8 cellular contexts compared by ENCODE assay signal in genomic region chr19:32691952-32692726, GRCh38. TPM values are rescaled to one million over a fixed set of nuclear protein-coding genes. Genes with fewer than 3 reads are reported as not detected.
DNase-seq lines count a peak whose midpoint lies in the region; ATAC-seq, FAIRE-seq and TF ChIP-seq lines count a peak whose summit lies in the region.

No MANE protein-coding gene starts in this region.

- TF ChIP-seq RAD21 in HepG2 (CRISPR knock-in tag; IDR thresholded peaks at IDR 0.05): peak; percentile 35; the same call in 1 of the 2 replicates

- peaks cover 37% of the 10 kb centered on the region for H3K36me3 Mint-ChIP-seq in activated CD4-positive, alpha-beta T cell treated with anti-CD3 and anti-CD28 coated beads for 36 hours (ENCODE audit: low read depth)

- POLR2A ChIA-PET in activated CD4-positive, alpha-beta T cell treated with anti-CD3 and anti-CD28 coated beads for 36 hours (lab: Charles Lee): interaction anchor here (0.7 to 1.0 kb wide), 2 partner anchors 9 to 36 kb away, joined by 3 to 4 read pairs; no protein-coding TSS in a partner anchor
- POLR2A ChIA-PET in HepG2 (lab: Yijun Ruan, JAX): interaction anchor here (1.0 to 1.9 kb wide), 5 partner anchors 8 to 22 kb away, joined by 3 to 21 read pairs (median 7); partner anchors contain the start of genes ANKRD27 and RGS9BP

- peak overlapping the region; percentile 92 for H3K4me2 ChIP-seq in Loucy (ENCODE audit: low read depth, low read length, poor library complexity, severe bottlenecking)
- peak overlapping the region; percentile 91 for H3K4me2 ChIP-seq in HepG2 (ENCODE audit: low read depth, low read length)

- H3K9me2 ChIP-seq in Loucy (replicated peaks; ENCODE audit: low read depth, low read length): no peaks in the 10 kb centered on the region

- TSS peak; percentile 48 for BruUV-seq in HepG2 (replicated peaks; lab: Mats Ljungman, UMichigan)

- TF ChIP-seq CTCF in Loucy (conservative IDR thresholded peaks at IDR 0.05; ENCODE audit: low read length) (no peak), dorsolateral prefrontal cortex (IDR thresholded peaks at IDR 0.05 in 54 of 56, conservative IDR thresholded peaks at IDR 0.05 in 2 of 56; ENCODE audit: low read depth in 1 of 56, partially characterized antibody in 56 of 56) (peak in 1 of 56 donors; percentile 4), HepG2 (CRISPR knock-in tag; IDR thresholded peaks at IDR 0.05) (no peak)

- in situ Hi-C loops in HepG2 (cut with HindIII; ENCODE audit: extremely low pct_ligation_motif_present, low pct_unique_long_range_greater_than_20kb): loop anchor here (10.0 to 25.0 kb wide), 2 partner anchors 283 to 445 kb away; partner anchors contain the start of genes CEP89, FAAP24 and WDR88

- peak; percentile 49 for ATAC-seq in activated CD4-positive, alpha-beta T cell treated with anti-CD3 and anti-CD28 coated beads for 36 hours
- ATAC-seq in HepG2: peak; percentile 62

- H3K4me1 ChIP-seq in Loucy (ENCODE audit: insufficient read depth, low read length, poor library complexity, severe bottlenecking) (peaks cover 39% of the 10 kb centered on the region), HepG2 (ENCODE audit: insufficient read depth, low read length) (peaks cover 65% of the 10 kb centered on the region)

- no peaks in the 10 kb centered on the region for H3K36me3 ChIP-seq in H7 (replicated peaks; ENCODE audit: control insufficient read depth, insufficient read depth, low read length)
- no peaks in the 10 kb centered on the region for H3K36me3 ChIP-seq in Loucy (ENCODE audit: insufficient read depth, low read length)
- no peaks in the 10 kb centered on the region for H3K36me3 ChIP-seq in HepG2 (replicated peaks in 1 of 2; ENCODE audit: control insufficient read depth in 1 of 2, insufficient read depth in 2 of 2, low read length in 2 of 2)

- peak overlapping the region; percentile 91 for H3K27ac Mint-ChIP-seq in activated CD4-positive, alpha-beta T cell treated with anti-CD3 and anti-CD28 coated beads for 36 hours

- H3K9me3 Mint-ChIP-seq in activated CD4-positive, alpha-beta T cell treated with anti-CD3 and anti-CD28 coated beads for 36 hours (ENCODE audit: low read depth): peaks cover 5% of the 10 kb centered on the region

- H3K27ac ChIP-seq in dorsolateral prefrontal cortex (peak overlapping the region in 55 of 59 donors; percentile 26 to 92 (median 78)), HepG2 (ENCODE audit: extremely low read length, insufficient read depth, low read length) (peak overlapping the region; percentile 24)

- H4K20me1 ChIP-seq in Loucy (ENCODE audit: insufficient read depth, low read length, poor library complexity, severe bottlenecking) (peaks cover 39% of the 10 kb centered on the region), HepG2 (ENCODE audit: insufficient read depth, low read length) (no peaks in the 10 kb centered on the region)

- H3K4me3 ChIP-seq in H7 (ENCODE audit: insufficient read depth, low read depth, low read length) (peak overlapping the region; percentile 45), Loucy (ENCODE audit: low read length, poor library complexity, severe bottlenecking) (peak overlapping the region; percentile 100), dorsolateral prefrontal cortex (peak overlapping the region; percentile 58 to 94 (median 80)), HepG2 (replicated peaks in 1 of 3; ENCODE audit: insufficient read depth in 1 of 3, low read depth in 2 of 3, low read length in 3 of 3) (peak overlapping the region; percentile 54 to 75 (median 59); a peak in 5 of 6 replicates)

- intact Hi-C loops in activated CD4-positive, alpha-beta T cell treated with anti-CD3 and anti-CD28 coated beads for 36 hours (cut with DNase I, micrococcal nuclease): loop anchor here (1.0 to 5.0 kb wide), 13 partner anchors 17 to 1480 kb away; partner anchors contain the start of genes ANKRD27 (in 2 of the 2), FAAP24 (in 2 of the 2), RGS9BP (in 2 of the 2) and CEBPG (in 1 of the 2)
- intact Hi-C loops in dorsolateral prefrontal cortex (cut with DNase I): loop anchor here (2.0 to 5.0 kb wide), 3 partner anchors 15 to 390 kb away; partner anchors contain the start of genes ANKRD27 (in 1 of the 2), GPATCH1 (in 1 of the 2) and RGS9BP (in 1 of the 2)
- intact Hi-C loops in HepG2 (cut with micrococcal nuclease; ENCODE audit: unreplicated experiment): loop anchor here (5.0 kb wide), 1 partner anchor 285 kb away; no protein-coding TSS in a partner anchor

- no peak for TF ChIP-seq POLR2A in HepG2 (IDR thresholded peaks at IDR 0.05; ENCODE audit: insufficient read depth in 1 of 2, low read depth in 2 of 2, low read length in 2 of 2)

- 100% methylated on average over 8 of the region's 93 CpGs for WGBS in HepG2 (ENCODE audit: low lambda C conversion rate)

- FAIRE-seq in HepG2 (lab: Jason Lieb, UNC): no peak

- CTCF ChIA-PET in activated CD4-positive, alpha-beta T cell treated with anti-CD3 and anti-CD28 coated beads for 36 hours (lab: Charles Lee): interaction anchor here (0.8 to 1.2 kb wide), 4 partner anchors 15 to 296 kb away, joined by 3 to 4 read pairs (median 3); partner anchors contain the start of gene RGS9BP
- CTCF ChIA-PET in HepG2 (lab: Yijun Ruan, JAX; ENCODE audit: low intra/inter-chr PET ratio, low total read pairs): no interaction called here

- H3K79me2 ChIP-seq in Loucy (ENCODE audit: insufficient read depth, low read length) (peaks cover 63% of the 10 kb centered on the region), HepG2 (ENCODE audit: insufficient read depth, low read length) (peaks cover 11% of the 10 kb centered on the region)

- H3K4me3 Mint-ChIP-seq in activated CD4-positive, alpha-beta T cell treated with anti-CD3 and anti-CD28 coated beads for 36 hours: peak overlapping the region; percentile 83

- no peaks in the 10 kb centered on the region for H3K9me3 ChIP-seq in Loucy (ENCODE audit: insufficient read depth, low read depth, low read length)
- H3K9me3 ChIP-seq in HepG2 (ENCODE audit: low read length): no peaks in the 10 kb centered on the region

- H2AFZ ChIP-seq in Loucy (ENCODE audit: low read length) (peak overlapping the region; percentile 94), HepG2 (ENCODE audit: low read length) (no peak overlapping the region)

- H3K27me3 ChIP-seq in H7 (ENCODE audit: control insufficient read depth, insufficient read depth, low read length) (peaks cover 16% of the 10 kb centered on the region), Loucy (ENCODE audit: insufficient read depth, low read length, poor library complexity, severe bottlenecking) (no peaks in the 10 kb centered on the region), dorsolateral prefrontal cortex (no peaks in the 10 kb centered on the region), HepG2 (ENCODE audit: control insufficient read depth in 1 of 2, insufficient read depth in 2 of 2, low read length in 2 of 2) (no peaks in the 10 kb centered on the region)

- no peaks in the 10 kb centered on the region for H3K27me3 Mint-ChIP-seq in activated CD4-positive, alpha-beta T cell treated with anti-CD3 and anti-CD28 coated beads for 36 hours

- DNase-seq in NCI-H146 (lab: John Stamatoyannopoulos, UW) (peak; percentile 76), NCI-H146 treated with DMSO at 0.1 percent for 48 hours (lab: John Stamatoyannopoulos, UW; ENCODE audit: unreplicated experiment) (no peak), H7 (peak; percentile 84), dorsolateral prefrontal cortex (peak in 8 of 10 donors; percentile 41 to 80 (median 66)), HepG2 (ENCODE audit: low spot score) (no peak)
- DNase-seq in activated CD4-positive, alpha-beta T cell treated with anti-CD3 and anti-CD28 coated beads for 36 hours: peak; percentile 79
- DNase-seq in stimulated activated CD4-positive, alpha-beta T cell treated with anti-CD3 and anti-CD28 coated beads, Interleukin-4, amount 100 ng/mL, for 24 hours: peak; percentile 61

- TF ChIP-seq EP300 in HepG2 (IDR thresholded peaks at IDR 0.05; ENCODE audit: low read depth in 2 of 2, low read length in 2 of 2): no peak
- no peak for TF ChIP-seq EP300 in HepG2 (CRISPR knock-in tag; IDR thresholded peaks at IDR 0.05; ENCODE audit: borderline replicate concordance)

- H3F3A ChIP-seq in Loucy (ENCODE audit: low read depth): no peaks in the 10 kb centered on the region

- H3K4me1 Mint-ChIP-seq in activated CD4-positive, alpha-beta T cell treated with anti-CD3 and anti-CD28 coated beads for 36 hours: peaks cover 60% of the 10 kb centered on the region

- peak overlapping the region; percentile 97 for H3K9ac ChIP-seq in Loucy (ENCODE audit: low read depth, low read length, poor library complexity, severe bottlenecking)
- peak overlapping the region; percentile 79 for H3K9ac ChIP-seq in HepG2 (ENCODE audit: insufficient read depth, low read depth, low read length)

RNA-seq across cellular contexts. Expression of gene NUDT19, which starts 0.5 kb away (rescaled TPM):
- 1.3 and 3.2 TPM in 2 replicates for total RNA-seq in H7 (2014; rRNA removed; shearing (Covaris generic))
- total RNA-seq in activated CD4-positive, alpha-beta T cell treated with anti-CD3 and anti-CD28 coated beads for 36 hours: 10 to 100 TPM; 14.7 to 17.7 TPM
- total RNA-seq in dorsolateral prefrontal cortex (1 to 10 TPM; 4.0 to 9.7 (median 6.3) TPM), HepG2 (2016; rRNA removed; fragmentation: Illumina TruSeq; extraction: Trizol) (3.6 and 3.9 TPM in 2 replicates)
- total RNA-seq in HepG2 (2016; cell fraction: cytosol; rRNA removed; fragmentation: Illumina TruSeq; extraction: Trizol; ENCODE audit: low read depth): 0.51 and 0.53 TPM in 2 replicates
- total RNA-seq in HepG2 (2016; cell fraction: insoluble cytoplasmic fraction; rRNA removed; fragmentation: Illumina TruSeq; extraction: Trizol): 2.7 and 3.3 TPM in 2 replicates
- 2.2 and 2.4 TPM in 2 replicates for total RNA-seq in HepG2 (2016; cell fraction: membrane; rRNA removed; fragmentation: Illumina TruSeq; extraction: Trizol)
- total RNA-seq in HepG2 (2016; cell fraction: nucleus; rRNA removed; fragmentation: Illumina TruSeq; extraction: Trizol): 2.1 and 2.5 TPM in 2 replicates
- polyA plus RNA-seq in HepG2 (2011; rRNA removed): 2.9 and 3.1 TPM in 2 replicates
- polyA plus RNA-seq in HepG2 (2011; cell fraction: cytosol; rRNA removed): 1.7 and 2.2 TPM in 2 replicates
- polyA plus RNA-seq in HepG2 (2011; cell fraction: nucleus; rRNA removed): 1.9 and 2.2 TPM in 2 replicates
- 2.2 and 3.2 TPM in 2 replicates for polyA plus RNA-seq in HepG2 (2012)
- 0.35 and 0.51 TPM in 2 replicates for polyA plus RNA-seq in HepG2 (2016; cell fraction: cytosol; fragmentation: Illumina TruSeq; extraction: Trizol; ENCODE audit: low read depth)
- 4.9 and 5.3 TPM in 2 replicates for polyA plus RNA-seq in HepG2 (2016; cell fraction: insoluble cytoplasmic fraction; fragmentation: Illumina TruSeq; extraction: Trizol; ENCODE audit: low read depth)
- 1.7 TPM in 2 replicates for polyA plus RNA-seq in HepG2 (2016; cell fraction: membrane; fragmentation: Illumina TruSeq; extraction: Trizol; ENCODE audit: low read depth)
- polyA plus RNA-seq in HepG2 (2016; cell fraction: nucleus; fragmentation: Illumina TruSeq; extraction: Trizol; ENCODE audit: insufficient read depth, low read depth): 4.1 and 4.4 TPM in 2 replicates
- 4.3 and 11.5 TPM in 2 replicates for polyA minus RNA-seq in HepG2 (2011; rRNA and poly(A)+ RNA removed; ENCODE audit: low replicate concordance)
- polyA minus RNA-seq in HepG2 (2011; cell fraction: cytosol; rRNA and poly(A)+ RNA removed): 4.1 and 5.1 TPM in 2 replicates
- 4.5 TPM in 2 replicates for polyA minus RNA-seq in HepG2 (2011; cell fraction: nucleus; rRNA and poly(A)+ RNA removed)

RNA-seq across cellular contexts. Expression of gene RGS9BP, which starts 16.5 kb away (rescaled TPM):
- 0.33 and 0.35 TPM in 2 replicates for total RNA-seq in H7 (2014; rRNA removed; shearing (Covaris generic))
- under 1 TPM; 0.05 to 0.07 TPM for total RNA-seq in activated CD4-positive, alpha-beta T cell treated with anti-CD3 and anti-CD28 coated beads for 36 hours
- total RNA-seq in dorsolateral prefrontal cortex (1 to 10 TPM in 109 of 120 experiments, under 1 TPM in 11; 0.36 to 4.8 (median 1.8) TPM), HepG2 (2016; rRNA removed; fragmentation: Illumina TruSeq; extraction: Trizol) (not detected in 2 replicates)
- total RNA-seq in HepG2 (2016; cell fraction: cytosol; rRNA removed; fragmentation: Illumina TruSeq; extraction: Trizol; ENCODE audit: low read depth): not detected in 2 replicates
- total RNA-seq in HepG2 (2016; cell fraction: insoluble cytoplasmic fraction; rRNA removed; fragmentation: Illumina TruSeq; extraction: Trizol): 0.07 and 0.09 TPM in 2 replicates
- total RNA-seq in HepG2 (2016; cell fraction: membrane; rRNA removed; fragmentation: Illumina TruSeq; extraction: Trizol): 0.06 TPM in 1 of 2 replicates, not detected in the other
- total RNA-seq in HepG2 (2016; cell fraction: nucleus; rRNA removed; fragmentation: Illumina TruSeq; extraction: Trizol): not detected in 2 replicates
- 0.01 and 0.03 TPM in 2 replicates for polyA plus RNA-seq in HepG2 (2011; rRNA removed)
- polyA plus RNA-seq in HepG2 (2011; cell fraction: cytosol; rRNA removed): 0.05 and 0.06 TPM in 2 replicates
- polyA plus RNA-seq in HepG2 (2011; cell fraction: nucleus; rRNA removed): 0.03 and 0.10 TPM in 2 replicates
- 0.05 TPM in 1 of 2 replicates, not detected in the other for polyA plus RNA-seq in HepG2 (2012)
- polyA plus RNA-seq in HepG2 (2016; cell fraction: cytosol; fragmentation: Illumina TruSeq; extraction: Trizol; ENCODE audit: low read depth): not detected in 2 replicates
- not detected in 2 replicates for polyA plus RNA-seq in HepG2 (2016; cell fraction: insoluble cytoplasmic fraction; fragmentation: Illumina TruSeq; extraction: Trizol; ENCODE audit: low read depth)
- not detected in 2 replicates for polyA plus RNA-seq in HepG2 (2016; cell fraction: membrane; fragmentation: Illumina TruSeq; extraction: Trizol; ENCODE audit: low read depth)
- polyA plus RNA-seq in HepG2 (2016; cell fraction: nucleus; fragmentation: Illumina TruSeq; extraction: Trizol; ENCODE audit: insufficient read depth, low read depth): not detected in 2 replicates
- polyA minus RNA-seq in HepG2 (2011; rRNA and poly(A)+ RNA removed; ENCODE audit: low replicate concordance): 0.04 and 0.58 TPM in 2 replicates
- not detected in 2 replicates for polyA minus RNA-seq in HepG2 (2011; cell fraction: cytosol; rRNA and poly(A)+ RNA removed)
- polyA minus RNA-seq in HepG2 (2011; cell fraction: nucleus; rRNA and poly(A)+ RNA removed): 0.13 TPM in 1 of 2 replicates, not detected in the other

RNA-seq across cellular contexts. Expression of gene ANKRD27, which starts 17.2 kb away (rescaled TPM):
- total RNA-seq in H7 (2014; rRNA removed; shearing (Covaris generic)): 40.7 and 52.0 TPM in 2 replicates
- total RNA-seq in activated CD4-positive, alpha-beta T cell treated with anti-CD3 and anti-CD28 coated beads for 36 hours: 10 to 100 TPM; 36.6 to 37.0 TPM
- total RNA-seq in dorsolateral prefrontal cortex (10 to 100 TPM; 27.8 to 59.7 (median 42.6) TPM), HepG2 (2016; rRNA removed; fragmentation: Illumina TruSeq; extraction: Trizol) (23.7 and 30.6 TPM in 2 replicates)
- total RNA-seq in HepG2 (2016; cell fraction: cytosol; rRNA removed; fragmentation: Illumina TruSeq; extraction: Trizol; ENCODE audit: low read depth): 3.9 and 4.2 TPM in 2 replicates
- 21.5 and 27.9 TPM in 2 replicates for total RNA-seq in HepG2 (2016; cell fraction: insoluble cytoplasmic fraction; rRNA removed; fragmentation: Illumina TruSeq; extraction: Trizol)
- total RNA-seq in HepG2 (2016; cell fraction: membrane; rRNA removed; fragmentation: Illumina TruSeq; extraction: Trizol): 13.6 and 15.8 TPM in 2 replicates
- 18.1 and 18.7 TPM in 2 replicates for total RNA-seq in HepG2 (2016; cell fraction: nucleus; rRNA removed; fragmentation: Illumina TruSeq; extraction: Trizol)
- 20.4 and 22.2 TPM in 2 replicates for polyA plus RNA-seq in HepG2 (2011; rRNA removed)
- polyA plus RNA-seq in HepG2 (2011; cell fraction: cytosol; rRNA removed): 17.4 and 17.5 TPM in 2 replicates
- 25.3 and 27.9 TPM in 2 replicates for polyA plus RNA-seq in HepG2 (2011; cell fraction: nucleus; rRNA removed)
- polyA plus RNA-seq in HepG2 (2012): 14.5 and 15.6 TPM in 2 replicates
- polyA plus RNA-seq in HepG2 (2016; cell fraction: cytosol; fragmentation: Illumina TruSeq; extraction: Trizol; ENCODE audit: low read depth): 1.1 and 1.6 TPM in 2 replicates
- 17.2 and 20.4 TPM in 2 replicates for polyA plus RNA-seq in HepG2 (2016; cell fraction: insoluble cytoplasmic fraction; fragmentation: Illumina TruSeq; extraction: Trizol; ENCODE audit: low read depth)
- polyA plus RNA-seq in HepG2 (2016; cell fraction: membrane; fragmentation: Illumina TruSeq; extraction: Trizol; ENCODE audit: low read depth): 5.4 and 5.6 TPM in 2 replicates
- polyA plus RNA-seq in HepG2 (2016; cell fraction: nucleus; fragmentation: Illumina TruSeq; extraction: Trizol; ENCODE audit: insufficient read depth, low read depth): 21.2 and 21.9 TPM in 2 replicates
- polyA minus RNA-seq in HepG2 (2011; rRNA and poly(A)+ RNA removed; ENCODE audit: low replicate concordance): 33.4 and 37.1 TPM in 2 replicates
- 17.4 and 20.0 TPM in 2 replicates for polyA minus RNA-seq in HepG2 (2011; cell fraction: cytosol; rRNA and poly(A)+ RNA removed)
- polyA minus RNA-seq in HepG2 (2011; cell fraction: nucleus; rRNA and poly(A)+ RNA removed): 38.9 and 44.3 TPM in 2 replicates

RNA-seq across cellular contexts. Expression of gene TDRD12, which starts 27.4 kb away (rescaled TPM):
- total RNA-seq in H7 (2014; rRNA removed; shearing (Covaris generic)): 0.55 and 1.4 TPM in 2 replicates
- under 1 TPM; 0.12 to 0.23 TPM for total RNA-seq in activated CD4-positive, alpha-beta T cell treated with anti-CD3 and anti-CD28 coated beads for 36 hours
- total RNA-seq in dorsolateral prefrontal cortex: 1 to 10 TPM in 40 of 120 experiments, under 1 TPM in 79, not detected in 1; 0.20 to 3.9 (median 0.83) TPM
- 0.40 and 0.60 TPM in 2 replicates for total RNA-seq in HepG2 (2016; rRNA removed; fragmentation: Illumina TruSeq; extraction: Trizol)
- total RNA-seq in HepG2 (2016; cell fraction: cytosol; rRNA removed; fragmentation: Illumina TruSeq; extraction: Trizol; ENCODE audit: low read depth): 0.20 TPM in 1 of 2 replicates, not detected in the other
- 0.39 and 0.50 TPM in 2 replicates for total RNA-seq in HepG2 (2016; cell fraction: insoluble cytoplasmic fraction; rRNA removed; fragmentation: Illumina TruSeq; extraction: Trizol)
- 0.28 and 0.40 TPM in 2 replicates for total RNA-seq in HepG2 (2016; cell fraction: membrane; rRNA removed; fragmentation: Illumina TruSeq; extraction: Trizol)
- 0.38 and 0.47 TPM in 2 replicates for total RNA-seq in HepG2 (2016; cell fraction: nucleus; rRNA removed; fragmentation: Illumina TruSeq; extraction: Trizol)
- polyA plus RNA-seq in HepG2 (2011; rRNA removed): 0.03 and 0.05 TPM in 2 replicates
- 0.03 and 0.04 TPM in 2 replicates for polyA plus RNA-seq in HepG2 (2011; cell fraction: cytosol; rRNA removed)
- polyA plus RNA-seq in HepG2 (2011; cell fraction: nucleus; rRNA removed): 0.11 and 0.19 TPM in 2 replicates
- polyA plus RNA-seq in HepG2 (2012): 0.27 TPM in 1 of 2 replicates, not detected in the other
- polyA plus RNA-seq in HepG2 (2016; cell fraction: cytosol; fragmentation: Illumina TruSeq; extraction: Trizol; ENCODE audit: low read depth): 0.14 TPM in 1 of 2 replicates, not detected in the other
- polyA plus RNA-seq in HepG2 (2016; cell fraction: insoluble cytoplasmic fraction; fragmentation: Illumina TruSeq; extraction: Trizol; ENCODE audit: low read depth): 0.13 and 0.16 TPM in 2 replicates
- polyA plus RNA-seq in HepG2 (2016; cell fraction: membrane; fragmentation: Illumina TruSeq; extraction: Trizol; ENCODE audit: low read depth): 0.13 TPM in 1 of 2 replicates, not detected in the other
- 0.99 and 1.5 TPM in 2 replicates for polyA plus RNA-seq in HepG2 (2016; cell fraction: nucleus; fragmentation: Illumina TruSeq; extraction: Trizol; ENCODE audit: insufficient read depth, low read depth)
- polyA minus RNA-seq in HepG2 (2011; rRNA and poly(A)+ RNA removed; ENCODE audit: low replicate concordance): not detected in 2 replicates
- polyA minus RNA-seq in HepG2 (2011; cell fraction: cytosol; rRNA and poly(A)+ RNA removed): not detected in 2 replicates
- 0.12 TPM in 1 of 2 replicates, not detected in the other for polyA minus RNA-seq in HepG2 (2011; cell fraction: nucleus; rRNA and poly(A)+ RNA removed)

Comparison
In these comparisons a context has a peak if more than half of its experiments do, and no peak if none do; other contexts are left out.
1. DNase-seq: peak in NCI-H146 (single experiment), H7 (single experiment), activated CD4-positive, alpha-beta T cell treated with anti-CD3 and anti-CD28 coated beads for 36 hours (single experiment), dorsolateral prefrontal cortex (8 of 10) and stimulated activated CD4-positive, alpha-beta T cell treated with anti-CD3 and anti-CD28 coated beads, Interleukin-4, amount 100 ng/mL, for 24 hours (single experiment); none in NCI-H146 treated with DMSO at 0.1 percent for 48 hours (single experiment) and HepG2 (single experiment).
2. H3K4me3 ChIP-seq: peak in every context shown above with its lines; median percentile 100 in Loucy; 80 in dorsolateral prefrontal cortex; 59 in HepG2; 45 in H7.